In the genomic region with DNA sequence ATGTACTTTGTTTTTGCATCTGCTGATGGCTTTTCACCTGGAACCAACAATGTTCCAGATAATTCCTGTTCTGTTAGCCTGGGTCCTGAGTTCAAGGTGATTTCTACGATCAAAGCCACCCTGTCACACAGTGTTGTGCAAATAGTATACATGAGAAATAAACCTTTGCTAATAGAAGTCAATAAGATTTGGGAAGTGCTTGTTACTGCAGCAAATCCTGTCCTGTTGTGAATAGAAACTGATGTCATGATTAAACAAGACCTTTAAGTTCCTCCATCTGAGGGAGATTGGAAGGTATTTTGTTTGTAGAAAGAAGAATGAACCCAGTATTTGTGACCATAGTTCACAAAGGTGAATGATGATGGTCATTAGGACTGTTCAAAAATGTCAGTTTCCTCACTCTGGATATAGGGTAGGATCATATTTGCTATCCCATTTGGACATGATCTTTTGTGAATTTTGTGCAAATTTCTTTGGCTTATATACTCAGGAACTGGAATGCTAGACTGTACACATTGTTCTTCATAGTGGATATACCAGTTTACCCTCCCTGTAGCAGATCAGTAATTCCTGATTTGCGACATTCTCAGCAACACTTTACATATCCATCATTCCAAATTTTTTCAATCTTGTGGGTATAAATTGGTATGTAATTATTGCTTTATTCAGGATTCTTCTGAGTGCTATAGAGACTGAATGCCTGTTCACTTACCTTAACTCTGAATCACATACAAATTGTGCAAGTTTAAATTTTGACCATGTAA, we compare ENCODE assay signal across 17 cellular contexts.
DNase-seq lines count a peak whose midpoint lies in the region; ATAC-seq, FAIRE-seq and TF ChIP-seq lines count a peak whose summit lies in the region.
"Had no signal": no experiment of that assay in that cellular context is flagged by ENCODE, and none has a peak within 500 bp of the region (broad histone marks: within the 10 kb centered on the region; RNA-seq: fewer than 3 reads in every experiment).

No MANE protein-coding gene starts in this region.

- CTCF ChIA-PET in IMR-90 (lab: Yijun Ruan, JAX), result no interaction called here

- no peaks in the 10 kb centered on the region for H3K9me3 Mint-ChIP-seq in HFFc6
- H3K9me3 Mint-ChIP-seq: CD8-positive, alpha-beta T cell had no signal

- H3K18ac ChIP-seq in IMR-90 (ENCODE audit: low read depth, low read length) (peak overlapping the region; percentile 92; the same call in 1 of the 2 replicates), trophoblast cell (ENCODE audit: low read length) (no peak overlapping the region)

- H4K8ac ChIP-seq in IMR-90 (ENCODE audit: low read depth in 2 of 2, low read length in 2 of 2), result peak overlapping the region; percentile 46 to 54
- H4K8ac ChIP-seq in trophoblast cell (ENCODE audit: low read depth, low read length), result no peak overlapping the region

- WGBS in IMR-90 (ENCODE audit: extremely low coverage in 2 of 2, insufficient read length in 1 of 2), 2 experiments, result no CpG with 5 or more reads among the region's 2 CpGs
- no CpG with 5 or more reads among the region's 2 CpGs for WGBS in trophoblast cell (ENCODE audit: extremely low coverage, insufficient coverage, insufficient read length)

- no peaks in the 10 kb centered on the region for H3K27me3 Mint-ChIP-seq in HFFc6 (ENCODE audit: insufficient read depth)

- H3K4me3 Mint-ChIP-seq in HFFc6, result no peak overlapping the region
- H3K4me3 Mint-ChIP-seq: B cell; CD8-positive, alpha-beta T cell had no signal

- H3K9ac ChIP-seq in IMR-90 (ENCODE audit: low read depth, low read length), result no peak overlapping the region
- H3K9ac ChIP-seq in trophoblast cell (ENCODE audit: low read length), result no peak overlapping the region

- H3K9me3 ChIP-seq in IMR-90 (ENCODE audit: control insufficient read depth, insufficient read depth, low read length) (peaks cover 4% of the 10 kb centered on the region; the same call in 1 of the 2 replicates), trophoblast cell (ENCODE audit: insufficient read depth, low read depth, low read length) (no peaks in the 10 kb centered on the region)
- H3K9me3 ChIP-seq: Caco-2, HAP-1 had no signal

- intact Hi-C loops in IMR-90 (cut with micrococcal nuclease), result no loop called here

- H2AFZ ChIP-seq in IMR-90 (replicated peaks; ENCODE audit: low read length, poor library complexity) (no peak overlapping the region), trophoblast cell (ENCODE audit: insufficient read depth, low read length, poor library complexity) (no peak overlapping the region)

- no peak overlapping the region for H3K4me3 ChIP-seq in IMR-90 (ENCODE audit: insufficient read depth, low read depth, low read length)
- no peak overlapping the region for H3K4me3 ChIP-seq in bronchial epithelial cell (ENCODE audit: low read depth, low read length)
- no peak overlapping the region for H3K4me3 ChIP-seq in trophoblast cell (ENCODE audit: low read depth, low read length)
- H3K4me3 ChIP-seq: HAP-1 had no signal

- peak; percentile 38 for FAIRE-seq in GM12892 (lab: Jason Lieb, UNC)
- FAIRE-seq in bronchial epithelial cell (lab: Jason Lieb, UNC), result no peak
- FAIRE-seq: GM19239 had no signal

- in situ Hi-C loops in IMR-90 (cut with MboI; ENCODE audit: low sequenced_read_pairs), result loop anchor here (25.0 kb wide), 1 partner anchor 824 kb away; a partner anchor contains a TSS

- no peak for TF ChIP-seq RAD21 in IMR-90 (IDR thresholded peaks at IDR 0.05; ENCODE audit: low read length)

- H4K91ac ChIP-seq in IMR-90 (ENCODE audit: insufficient read depth, low read depth, low read length) (peak overlapping the region; percentile 71), trophoblast cell (ENCODE audit: low read depth, low read length) (no peak overlapping the region)

- no peak overlapping the region for H3K27ac ChIP-seq in IMR-90 (ENCODE audit: insufficient read depth, low read length)
- no peak overlapping the region for H3K27ac ChIP-seq in trophoblast cell (ENCODE audit: low read depth, low read length)
- H3K27ac ChIP-seq: HL-60 had no signal

- H3K23ac ChIP-seq in IMR-90 (ENCODE audit: low read depth, low read length) (no peak overlapping the region), trophoblast cell (ENCODE audit: low read length) (no peak overlapping the region)

- no peak overlapping the region for H3K27ac Mint-ChIP-seq in HFFc6
- H3K27ac Mint-ChIP-seq: B cell; CD8-positive, alpha-beta T cell had no signal

- POLR2A ChIA-PET in IMR-90 (lab: Charles Lee; ENCODE audit: unreplicated experiment), result no interaction called here

- TF ChIP-seq CTCF in IMR-90 (conservative IDR thresholded peaks at IDR 0.05; ENCODE audit: low read depth, low read length), result no peak
- TF ChIP-seq CTCF in bronchial epithelial cell (IDR thresholded peaks at IDR 0.05; ENCODE audit: insufficient read depth, low read length, severe bottlenecking), result no peak
- no peak for TF ChIP-seq CTCF in HFFc6 (IDR thresholded peaks at IDR 0.05)

- peak overlapping the region; percentile 45; the same call in 1 of the 2 replicates for H3K4ac ChIP-seq in IMR-90 (ENCODE audit: low read depth, low read length)
- H3K4ac ChIP-seq in trophoblast cell (ENCODE audit: low read depth, low read length), result no peak overlapping the region

- peak overlapping the region; percentile 67 for H2BK120ac ChIP-seq in IMR-90 (ENCODE audit: low read depth, low read length)
- no peak overlapping the region for H2BK120ac ChIP-seq in trophoblast cell (ENCODE audit: insufficient read depth, low read length, poor library complexity)

- peak overlapping the region; percentile 71 for H2BK20ac ChIP-seq in IMR-90 (ENCODE audit: low read depth, low read length)

- H4K5ac ChIP-seq in IMR-90 (ENCODE audit: low read depth, low read length), result peak overlapping the region; percentile 73; the same call in 1 of the 2 replicates

- H3K79me2 ChIP-seq in trophoblast cell (ENCODE audit: control insufficient read depth, insufficient read depth, low read length, poor library complexity), result no peaks in the 10 kb centered on the region

- H2BK15ac ChIP-seq in IMR-90 (ENCODE audit: low read depth, low read length), result peak overlapping the region; percentile 55; the same call in 2 of the 3 replicates

- no peak overlapping the region for H3K56ac ChIP-seq in IMR-90 (ENCODE audit: extremely low read depth, insufficient read depth, low read length)

- H2BK5ac ChIP-seq in IMR-90 (ENCODE audit: low read depth, low read length, poor library complexity, severe bottlenecking) (peak overlapping the region; percentile 69), trophoblast cell (ENCODE audit: low read depth, low read length, poor library complexity) (no peak overlapping the region)

- H2BK12ac ChIP-seq in trophoblast cell (ENCODE audit: low read length), result no peak overlapping the region

- TF ChIP-seq POLR2A in GM12892 (IDR thresholded peaks at IDR 0.05; ENCODE audit: low read depth, low read length), result no peak
- TF ChIP-seq POLR2A in IMR-90 (IDR thresholded peaks at IDR 0.05; ENCODE audit: low read depth, low read length), result no peak

- no peak overlapping the region for H4K12ac ChIP-seq in trophoblast cell (ENCODE audit: low read depth, low read length)

- peaks cover 9% of the 10 kb centered on the region for H3K36me3 Mint-ChIP-seq in HFFc6 (ENCODE audit: low read depth)
- H3K36me3 Mint-ChIP-seq: CD8-positive, alpha-beta T cell had no signal

- no peak for DNase-seq in GM12892 (ENCODE audit: insufficient read length)
- no peak for DNase-seq in IMR-90
- DNase-seq in bronchial epithelial cell (ENCODE audit: low read depth), result peak; percentile 44
- peak; percentile 42 to 91 for DNase-seq in trophoblast cell
- DNase-seq in NCI-H2029 treated with DMSO at 0.1 percent for 48 hours (lab: John Stamatoyannopoulos, UW), result no peak
- DNase-seq in HFFc6, result no peak
- DNase-seq in HuH-7 (ENCODE audit: low spot score), result no peak
- DNase-seq: C1 segment of cervical spinal cord; CD8-positive, alpha-beta T cell; DND-41; GDM1; GOT3 had no signal

- H3K4me1 ChIP-seq in IMR-90 (ENCODE audit: control insufficient read depth, insufficient read depth, low read length) (peaks cover 6% of the 10 kb centered on the region), trophoblast cell (ENCODE audit: control insufficient read depth in 1 of 2, insufficient read depth in 2 of 2, low read length in 2 of 2) (peaks cover 0 to 3% of the 10 kb centered on the region in 2 experiments)
- H3K4me1 ChIP-seq: HAP-1 had no signal

- no peaks in the 10 kb centered on the region for H3K27me3 ChIP-seq in IMR-90 (ENCODE audit: control insufficient read depth, insufficient read depth, low read length)
- H3K27me3 ChIP-seq in bronchial epithelial cell (ENCODE audit: control insufficient read depth, insufficient read depth, low read length), result no peaks in the 10 kb centered on the region
- H3K27me3 ChIP-seq in trophoblast cell (ENCODE audit: insufficient read depth, low read length), result no peaks in the 10 kb centered on the region

- H3K36me3 ChIP-seq in IMR-90 (ENCODE audit: control insufficient read depth, insufficient read depth, low read length) (no peaks in the 10 kb centered on the region), bronchial epithelial cell (ENCODE audit: control insufficient read depth, insufficient read depth, low read length) (no peaks in the 10 kb centered on the region), trophoblast cell (ENCODE audit: control insufficient read depth in 1 of 2, insufficient read depth in 2 of 2, low read length in 2 of 2) (no peaks in the 10 kb centered on the region)
- H3K36me3 ChIP-seq: HAP-1 had no signal

- BruUV-seq in IMR-90 (replicated peaks; lab: Mats Ljungman, UMichigan), result no TSS peak

- no peak overlapping the region; the same call in 1 of the 2 replicates for H3K14ac ChIP-seq in IMR-90 (replicated peaks; ENCODE audit: low read depth, low read length)
- H3K14ac ChIP-seq in trophoblast cell (ENCODE audit: low read length), result no peak overlapping the region

- H4K20me1 ChIP-seq in IMR-90 (ENCODE audit: insufficient read depth, low read length), result no peaks in the 10 kb centered on the region

- no peaks in the 10 kb centered on the region for H3K9me1 ChIP-seq in IMR-90 (ENCODE audit: insufficient read depth, low read length)

- dilution Hi-C loops in IMR-90 (cut with HindIII; ENCODE audit: low sequenced_read_pairs, unreplicated experiment), result no loop called here

- H3K79me1 ChIP-seq in IMR-90 (ENCODE audit: low read depth in 1 of 2, low read length in 2 of 2), result no peaks in the 10 kb centered on the region
- no peaks in the 10 kb centered on the region for H3K79me1 ChIP-seq in trophoblast cell (ENCODE audit: low read length)

- no peak overlapping the region for H3K4me2 ChIP-seq in IMR-90 (ENCODE audit: low read depth, low read length)
- no peak overlapping the region for H3K4me2 ChIP-seq in trophoblast cell (ENCODE audit: low read length)

- no peak overlapping the region for H2AK9ac ChIP-seq in IMR-90 (replicated peaks; ENCODE audit: low read depth, low read length, poor library complexity)

- peaks cover 35% of the 10 kb centered on the region for H3K4me1 Mint-ChIP-seq in HFFc6 (ENCODE audit: low read depth)
- H3K4me1 Mint-ChIP-seq: B cell had no signal

- H2AK5ac ChIP-seq in IMR-90 (ENCODE audit: low read depth, low read length) (peak overlapping the region; percentile 21), trophoblast cell (ENCODE audit: low read length) (no peak overlapping the region)

- ATAC-seq in IMR-90 (ENCODE audit: low read depth), result no peak
- ATAC-seq: CD8-positive, alpha-beta T cell had no signal

TF ChIP-seq in IMR-90, 13 proteins besides CTCF, POLR2A, EP300 and RAD21 (continues in another document):
- no peak for TF ChIP-seq RCOR1 (IDR thresholded peaks at IDR 0.05; ENCODE audit: insufficient replicate concordance, low read length)

Comparison
In these comparisons a context has a peak if more than half of its experiments do, and no peak if none do; other contexts are left out.
1. DNase-seq: peak in bronchial epithelial cell (single experiment) and trophoblast cell (2 of 2); none in GM12892 (single experiment), IMR-90 (single experiment), NCI-H2029 treated with DMSO at 0.1 percent for 48 hours (single experiment), HFFc6 (single experiment) and HuH-7 (single experiment).